Comparison of ENCODE assay signal across 1 cellular context in the genomic region with DNA sequence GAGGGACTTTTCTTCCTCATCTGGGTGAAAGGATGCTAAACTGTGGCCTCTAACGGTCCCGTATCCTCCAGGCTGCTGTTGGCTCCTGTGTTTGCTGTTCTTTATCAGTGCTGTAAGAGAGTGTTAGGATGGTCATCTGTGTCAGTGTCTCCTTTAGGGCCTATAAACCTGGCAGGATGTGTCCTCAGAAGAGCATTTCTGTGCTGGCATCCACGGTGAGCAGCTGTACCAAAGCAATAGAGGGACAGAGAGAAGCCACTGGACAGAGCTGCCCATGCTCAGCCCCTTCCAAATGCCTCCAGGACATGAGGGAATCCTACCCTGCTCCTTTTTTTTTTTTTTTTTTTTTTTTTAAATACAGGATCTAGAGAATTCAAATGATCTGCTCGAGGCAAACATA.
TF ChIP-seq lines count a peak whose summit lies in the region.

No MANE protein-coding gene starts in this region.

TF ChIP-seq in IMR-90, 13 proteins besides CTCF, POLR2A, EP300 and RAD21 (continued from another document):
- TF ChIP-seq SMC3 (IDR thresholded peaks at IDR 0.05; ENCODE audit: low read depth, low read length) (no peak), RCOR1 (IDR thresholded peaks at IDR 0.05; ENCODE audit: insufficient replicate concordance, low read length) (no peak), CHD1 (IDR thresholded peaks at IDR 0.05; ENCODE audit: low read depth, low read length) (no peak), BHLHE40 (IDR thresholded peaks at IDR 0.05; ENCODE audit: low read depth, low read length) (no peak), MXI1 (IDR thresholded peaks at IDR 0.05; ENCODE audit: borderline replicate concordance, low read depth, low read length) (no peak), MAFK (IDR thresholded peaks at IDR 0.05; ENCODE audit: low read depth, low read length) (no peak), NFE2L2 (IDR thresholded peaks at IDR 0.05; ENCODE audit: low read depth, low read length) (no peak), CEBPB (IDR thresholded peaks at IDR 0.05; ENCODE audit: low read depth, low read length) (no peak), MAZ (IDR thresholded peaks at IDR 0.05; ENCODE audit: borderline replicate concordance, low read depth, low read length) (no peak)
- TF ChIP-seq, protein P1, sequence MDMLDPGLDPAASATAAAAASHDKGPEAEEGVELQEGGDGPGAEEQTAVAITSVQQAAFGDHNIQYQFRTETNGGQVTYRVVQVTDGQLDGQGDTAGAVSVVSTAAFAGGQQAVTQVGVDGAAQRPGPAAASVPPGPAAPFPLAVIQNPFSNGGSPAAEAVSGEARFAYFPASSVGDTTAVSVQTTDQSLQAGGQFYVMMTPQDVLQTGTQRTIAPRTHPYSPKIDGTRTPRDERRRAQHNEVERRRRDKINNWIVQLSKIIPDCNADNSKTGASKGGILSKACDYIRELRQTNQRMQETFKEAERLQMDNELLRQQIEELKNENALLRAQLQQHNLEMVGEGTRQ (IDR thresholded peaks at IDR 0.05; ENCODE audit: low read depth, low read length), result no peak
